ENCODE assay signal across 14 cellular contexts in the genomic region with DNA sequence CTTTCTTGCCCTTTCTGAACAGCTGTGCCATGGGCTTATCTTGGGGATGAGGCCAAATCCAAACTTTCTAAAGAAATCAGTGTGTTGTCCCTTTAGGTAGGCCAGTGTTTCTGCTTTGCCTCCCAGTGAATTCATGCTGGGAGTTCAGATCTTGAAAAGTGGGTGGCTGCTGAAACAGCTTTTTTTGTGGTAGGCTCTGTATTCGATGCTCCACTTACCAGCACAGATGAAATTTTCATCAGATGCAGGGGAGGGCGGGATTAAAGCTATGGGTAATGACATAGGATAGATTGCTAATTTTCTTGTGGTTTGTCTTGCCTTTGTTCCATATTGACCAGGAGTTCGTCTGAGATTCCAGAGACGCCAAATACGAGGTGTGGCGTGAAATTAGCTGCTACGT. TPM values are rescaled to one million over a fixed set of nuclear protein-coding genes. Genes with fewer than 3 reads are reported as not detected.
DNase-seq lines count a peak whose midpoint lies in the region; ATAC-seq, FAIRE-seq and TF ChIP-seq lines count a peak whose summit lies in the region.
"Had no signal": no experiment of that assay in that cellular context is flagged by ENCODE, and none has a peak within 500 bp of the region (broad histone marks: within the 10 kb centered on the region; RNA-seq: fewer than 3 reads in every experiment).

No MANE protein-coding gene starts in this region.

- H3K27ac Mint-ChIP-seq in activated T-helper 17 cell treated with anti-CD3 and anti-CD28 coated beads, Interleukin-2, amount 50 U/mL, for 72 hours = no peak overlapping the region
- H3K27ac Mint-ChIP-seq: CD14-positive monocyte had no signal

- no peak overlapping the region for H2BK12ac ChIP-seq in mesenchymal stem cell (ENCODE audit: low read length in 2 of 2)

- no peaks in the 10 kb centered on the region for H3K9me3 Mint-ChIP-seq in activated T-helper 17 cell treated with anti-CD3 and anti-CD28 coated beads, Interleukin-2, amount 50 U/mL, for 72 hours
- H3K9me3 Mint-ChIP-seq: CD14-positive monocyte had no signal

- H3K4me3 ChIP-seq in A549 (no peak overlapping the region), mesenchymal stem cell (ENCODE audit: insufficient read depth in 1 of 2, low read depth in 1 of 2, low read length in 2 of 2) (peak overlapping the region in 1 of 2 experiments; percentile 80)

- H3K14ac ChIP-seq in mesenchymal stem cell (ENCODE audit: low read length in 2 of 2) = no peak overlapping the region

- no peak overlapping the region for H2AK5ac ChIP-seq in mesenchymal stem cell (ENCODE audit: low read length, severe bottlenecking)

- no peak overlapping the region for H3K4ac ChIP-seq in mesenchymal stem cell (ENCODE audit: low read depth in 1 of 2, low read length in 2 of 2)

- no peak for TF ChIP-seq RAD21 in A549 (conservative IDR thresholded peaks at IDR 0.05 in 1 of 2, IDR thresholded peaks at IDR 0.05 in 1 of 2)

- peak overlapping the region; percentile 3 for H3K9ac ChIP-seq in mesenchymal stem cell (ENCODE audit: low read length)

- no peak for TF ChIP-seq POLR2A in A549 (IDR thresholded peaks at IDR 0.05; ENCODE audit: low read length)

- TF ChIP-seq CTCF in A549 (IDR thresholded peaks at IDR 0.05) = no peak

- H3K4me2 ChIP-seq in A549 = peak overlapping the region; percentile 75
- no peak overlapping the region for H3K4me2 ChIP-seq in mesenchymal stem cell (ENCODE audit: low read length, poor library complexity, severe bottlenecking)

- no peak for TF ChIP-seq EP300 in A549 (IDR thresholded peaks at IDR 0.05)

- H3K27me3 ChIP-seq in mesenchymal stem cell (ENCODE audit: control insufficient read depth in 1 of 2, insufficient read depth in 1 of 2, low read length in 2 of 2) = no peaks in the 10 kb centered on the region

- DNase-seq in A549 (ENCODE audit: low read depth in 1 of 2, low spot score in 1 of 2) (no peak), D341Med (ENCODE audit: low spot score) (peak; percentile 30), mesenchymal stem cell (no peak), NCI-H1105 (lab: John Stamatoyannopoulos, UW) (no peak), GM19239 (ENCODE audit: insufficient read length, low spot score) (no peak)
- DNase-seq in effector CD8-positive, alpha-beta T cell (lab: John Stamatoyannopoulos, UW) = no peak
- DNase-seq: activated CD4-positive, alpha-beta T cell treated with anti-CD3 and anti-CD28 coated beads for 48 hours; NCI-H187 treated with DMSO at 0.1 percent for 48 hours; NK-92 treated with Interleukin-12 subunit alpha and Interleukin-12 subunit beta, amount 100 ng/mL, for 24 hours; stimulated activated CD4-positive, alpha-beta T cell treated with anti-CD3 and anti-CD28 coated beads, Interleukin-12 subunit alpha, Interleukin-12 subunit beta, amount 100 ng/mL, for 4 hours had no signal

- WGBS in A549 (ENCODE audit: missing lambda C conversion rate) = 92% methylated on average over 7 of the region's 7 CpGs
- WGBS in mesenchymal stem cell = 91% methylated on average over 7 of the region's 7 CpGs

- H2BK120ac ChIP-seq in mesenchymal stem cell (ENCODE audit: low read depth, low read length) = no peak overlapping the region

- H3K4me1 ChIP-seq in A549 (peaks cover 32% of the 10 kb centered on the region), mesenchymal stem cell (ENCODE audit: control insufficient read depth, insufficient read depth, low read depth, low read length) (peaks cover 13% of the 10 kb centered on the region)

- H3K9me3 ChIP-seq in A549 = no peaks in the 10 kb centered on the region
- no peaks in the 10 kb centered on the region for H3K9me3 ChIP-seq in mesenchymal stem cell (ENCODE audit: control insufficient read depth, low read length)

- CTCF ChIA-PET in A549 (lab: Yijun Ruan, JAX) = interaction anchor here (0.6 to 27.2 kb wide), 19 partner anchors 10 to 472 kb away, joined by 3 to 675 read pairs (median 3); no protein-coding TSS in a partner anchor

- H3K36me3 ChIP-seq in mesenchymal stem cell (ENCODE audit: control insufficient read depth in 1 of 2, insufficient read depth in 2 of 2, low read depth in 1 of 2, low read length in 2 of 2) = no peaks in the 10 kb centered on the region

- no peak overlapping the region for H3K23ac ChIP-seq in mesenchymal stem cell (ENCODE audit: low read length in 2 of 2)

- no peaks in the 10 kb centered on the region for H3K27me3 Mint-ChIP-seq in activated T-helper 17 cell treated with anti-CD3 and anti-CD28 coated beads, Interleukin-2, amount 50 U/mL, for 72 hours

- H3K18ac ChIP-seq in mesenchymal stem cell (ENCODE audit: low read depth in 1 of 2, low read length in 2 of 2) = no peak overlapping the region

- no peak overlapping the region for H2BK15ac ChIP-seq in mesenchymal stem cell (ENCODE audit: low read depth, poor library complexity, severe bottlenecking)

- H3K27ac ChIP-seq in A549 (no peak overlapping the region), mesenchymal stem cell (ENCODE audit: low read length, poor library complexity, severe bottlenecking) (no peak overlapping the region)

- H3K4me3 Mint-ChIP-seq in activated T-helper 17 cell treated with anti-CD3 and anti-CD28 coated beads, Interleukin-2, amount 50 U/mL, for 72 hours = peak overlapping the region; percentile 63

- H2AFZ ChIP-seq in mesenchymal stem cell (ENCODE audit: low read depth, low read length) = no peak overlapping the region

- H3K79me1 ChIP-seq in mesenchymal stem cell (replicated peaks; ENCODE audit: low read length, poor library complexity, severe bottlenecking) = peaks cover 12% of the 10 kb centered on the region

- no peak for ATAC-seq in A549
- ATAC-seq in activated T-helper 17 cell treated with anti-CD3 and anti-CD28 coated beads, Interleukin-2, amount 50 U/mL, for 72 hours (replicated peaks) = no peak
- no peak for ATAC-seq in HG03159 (IDR thresholded peaks at IDR 0.05; ENCODE audit: unreplicated experiment)

- no peak overlapping the region for H4K91ac ChIP-seq in mesenchymal stem cell (ENCODE audit: low read length)

- POLR2A ChIA-PET in A549 (lab: Yijun Ruan, JAX) = no interaction called here

- H2BK5ac ChIP-seq in mesenchymal stem cell (ENCODE audit: low read depth, low read length, poor library complexity, severe bottlenecking) = no peak overlapping the region

- FAIRE-seq in A549 (lab: Jason Lieb, UNC) (no peak), GM19239 (lab: Jason Lieb, UNC) (no peak)
- FAIRE-seq: islet of Langerhans had no signal

- H3K36me3 Mint-ChIP-seq in activated T-helper 17 cell treated with anti-CD3 and anti-CD28 coated beads, Interleukin-2, amount 50 U/mL, for 72 hours (ENCODE audit: low read depth) = no peaks in the 10 kb centered on the region

- no peak overlapping the region for H4K8ac ChIP-seq in mesenchymal stem cell (ENCODE audit: low read length)

- peaks cover 33% of the 10 kb centered on the region for H3K4me1 Mint-ChIP-seq in activated T-helper 17 cell treated with anti-CD3 and anti-CD28 coated beads, Interleukin-2, amount 50 U/mL, for 72 hours

TF ChIP-seq in A549, 52 proteins besides CTCF, POLR2A, EP300 and RAD21 (continues in another document):
- TF ChIP-seq MAZ (IDR thresholded peaks at IDR 0.05; ENCODE audit: borderline replicate concordance, low read depth, low read length) = no peak

RNA-seq across cellular contexts. Expression of a gene that starts 2.8 kb away (rescaled TPM):
- 20.6 and 27.7 TPM in 2 replicates for polyA plus RNA-seq in A549 (2011; rRNA removed)
- 10.3 and 12.4 TPM in 2 replicates for polyA plus RNA-seq in A549 (2012; cell fraction: cytosol; rRNA removed)
- polyA plus RNA-seq in A549 (2012; cell fraction: nucleus; rRNA removed) = 14.9 and 19.8 TPM in 2 replicates
- 12.7 to 14.4 TPM (median 14.0 TPM) in 3 replicates for polyA plus RNA-seq in A549 (2017; fragmentation: RNase III; extraction: RNeasy Plus Mini Kit Qiagen cat#74134 plus additional on column Dnase treatment)
- polyA minus RNA-seq in A549 (2011; rRNA and poly(A)+ RNA removed) = 39.1 and 46.6 TPM in 2 replicates
- total RNA-seq in activated T-helper 17 cell treated with anti-CD3 and anti-CD28 coated beads, Interleukin-2, amount 50 U/mL, for 72 hours = 10 to 100 TPM; 20.8 to 24.4 TPM
- 4.7 TPM for polyA plus RNA-seq in mesenchymal stem cell (2013, experiment 1 of 2)
- polyA plus RNA-seq in mesenchymal stem cell (2013, experiment 2 of 2) = 4.0 TPM

RNA-seq across cellular contexts. Expression of a gene that starts 10.7 kb away (rescaled TPM):
- polyA plus RNA-seq in A549 (2011; rRNA removed) (0.08 and 0.11 TPM in 2 replicates), A549 (2017; fragmentation: RNase III; extraction: RNeasy Plus Mini Kit Qiagen cat#74134 plus additional on column Dnase treatment) (0.04 to 0.08 TPM (median 0.05 TPM) in 3 replicates)
- polyA plus RNA-seq in A549 (2012; cell fraction: cytosol; rRNA removed) = 0.01 and 0.03 TPM in 2 replicates
- polyA plus RNA-seq in A549 (2012; cell fraction: nucleus; rRNA removed) = 0.10 and 0.13 TPM in 2 replicates
- 0.08 and 0.10 TPM in 2 replicates for polyA minus RNA-seq in A549 (2011; rRNA and poly(A)+ RNA removed)
- total RNA-seq in activated T-helper 17 cell treated with anti-CD3 and anti-CD28 coated beads, Interleukin-2, amount 50 U/mL, for 72 hours = under 1 TPM in 1 of 2 donors, not detected in 1; 0.26 TPM
- not detected for polyA plus RNA-seq in mesenchymal stem cell (2013, experiment 1 of 2)
- 0.01 TPM for polyA plus RNA-seq in mesenchymal stem cell (2013, experiment 2 of 2)
- polyA plus RNA-seq: CD14-positive monocyte had no signal

RNA-seq across cellular contexts. Expression of a gene that starts 57.5 kb away (rescaled TPM):
- polyA plus RNA-seq in A549 (2011; rRNA removed) = 129 and 134 TPM in 2 replicates
- 60.1 and 60.9 TPM in 2 replicates for polyA plus RNA-seq in A549 (2012; cell fraction: cytosol; rRNA removed)
- 26.9 and 47.3 TPM in 2 replicates for polyA plus RNA-seq in A549 (2012; cell fraction: nucleus; rRNA removed)
- 69.6 to 70.6 TPM (median 69.8 TPM) in 3 replicates for polyA plus RNA-seq in A549 (2017; fragmentation: RNase III; extraction: RNeasy Plus Mini Kit Qiagen cat#74134 plus additional on column Dnase treatment)
- 52.2 and 64.1 TPM in 2 replicates for polyA minus RNA-seq in A549 (2011; rRNA and poly(A)+ RNA removed)
- total RNA-seq in activated T-helper 17 cell treated with anti-CD3 and anti-CD28 coated beads, Interleukin-2, amount 50 U/mL, for 72 hours = 10 to 100 TPM; 52.4 to 66.0 TPM
- polyA plus RNA-seq in mesenchymal stem cell (2013, experiment 1 of 2) = 39.8 TPM
- 40.2 TPM for polyA plus RNA-seq in mesenchymal stem cell (2013, experiment 2 of 2)
